In genomic region chr12:64181504-64182291, GRCh38 we compare ENCODE assay signal across 8 cellular contexts. TPM values are rescaled to one million over a fixed set of nuclear protein-coding genes. Genes with fewer than 3 reads are reported as not detected.
DNase-seq lines count a peak whose midpoint lies in the region; ATAC-seq and TF ChIP-seq lines count a peak whose summit lies in the region.

No MANE protein-coding gene starts in this region.

- no peaks in the 10 kb centered on the region for H3K27me3 Mint-ChIP-seq in naive thymus-derived CD8-positive, alpha-beta T cell

- H3K9me3 ChIP-seq in lower lobe of right lung: no peaks in the 10 kb centered on the region

- no peaks in the 10 kb centered on the region for H3K27me3 ChIP-seq in lower lobe of right lung (ENCODE audit: low read depth)

- H3K4me3 Mint-ChIP-seq in naive thymus-derived CD8-positive, alpha-beta T cell: no peak overlapping the region

- ATAC-seq in lower lobe of right lung: peak; percentile 78 to 85
- no peak for ATAC-seq in GM19023 (IDR thresholded peaks at IDR 0.05; ENCODE audit: unreplicated experiment)
- ATAC-seq in naive thymus-derived CD8-positive, alpha-beta T cell: no peak

- H3K4me1 ChIP-seq in lower lobe of right lung: peaks cover 12% of the 10 kb centered on the region

- H3K27ac ChIP-seq in lower lobe of right lung: no peak overlapping the region

- intact Hi-C loops in lower lobe of right lung (cut with DNase I): loop anchor here (10.0 kb wide), 1 partner anchor 337 kb away; the partner anchor contains the start of gene SRGAP1

- H3K27ac Mint-ChIP-seq in naive thymus-derived CD8-positive, alpha-beta T cell: no peak overlapping the region

- TF ChIP-seq CTCF in choroid plexus epithelial cell (conservative IDR thresholded peaks at IDR 0.05; ENCODE audit: low read depth, low read length): peak; percentile 72
- peak; percentile 66 for TF ChIP-seq CTCF in lower lobe of right lung (IDR thresholded peaks at IDR 0.05)

- POLR2A ChIA-PET in naive thymus-derived CD8-positive, alpha-beta T cell (lab: Charles Lee): no interaction called here

- peaks cover 0 to 3% (median 0%) of the 10 kb centered on the region in 9 donors for H3K9me3 Mint-ChIP-seq in naive thymus-derived CD8-positive, alpha-beta T cell

- peak; percentile 7 for DNase-seq in stimulated activated CD4-positive, alpha-beta T cell treated with anti-CD3 and anti-CD28 coated beads, Interleukin-1b, Interleukin-23, amount 100 ng/mL, for 48 hours
- no peak for DNase-seq in stimulated activated CD4-positive, alpha-beta T cell treated with anti-CD3 and anti-CD28 coated beads, Interleukin-2, amount 100 ng/mL, for 48 hours
- peak; percentile 40 to 70 for DNase-seq in NCI-H446 (lab: John Stamatoyannopoulos, UW)
- peak; percentile 95 for DNase-seq in choroid plexus epithelial cell (ENCODE audit: low read depth)
- no peak for DNase-seq in lower lobe of right lung
- peak; percentile 48 for DNase-seq in ureter (ENCODE audit: low spot score)
- DNase-seq in naive thymus-derived CD8-positive, alpha-beta T cell: no peak

- no peak overlapping the region for H3K4me3 ChIP-seq in choroid plexus epithelial cell (ENCODE audit: low read depth, low read length)
- H3K4me3 ChIP-seq in lower lobe of right lung: no peak overlapping the region

- no peaks in the 10 kb centered on the region for H3K36me3 ChIP-seq in lower lobe of right lung

- peaks cover 0 to 3% (median 0%) of the 10 kb centered on the region in 4 donors for H3K4me1 Mint-ChIP-seq in naive thymus-derived CD8-positive, alpha-beta T cell

- peaks cover 8 to 23% (median 20%) of the 10 kb centered on the region in 3 donors for H3K36me3 Mint-ChIP-seq in naive thymus-derived CD8-positive, alpha-beta T cell

RNA-seq across cellular contexts. Expression of gene KICS2, which starts 40.4 kb away (rescaled TPM):
- 8.6 TPM for total RNA-seq in lower lobe of right lung
- 17.2 TPM for total RNA-seq in ureter
- 10 to 100 TPM; 24.4 to 25.3 TPM for total RNA-seq in naive thymus-derived CD8-positive, alpha-beta T cell
- polyA plus RNA-seq in naive thymus-derived CD8-positive, alpha-beta T cell: 10 to 100 TPM in 2 of 3 donors, 1 to 10 TPM in 1; 9.8 to 14.3 (median 10.5) TPM

Comparison
In these comparisons a context has a peak if more than half of its experiments do, and no peak if none do; other contexts are left out.
1. DNase-seq: peak in stimulated activated CD4-positive, alpha-beta T cell treated with anti-CD3 and anti-CD28 coated beads, Interleukin-1b, Interleukin-23, amount 100 ng/mL, for 48 hours (single experiment), NCI-H446 (2 of 2), choroid plexus epithelial cell (single experiment) and ureter (single experiment); none in stimulated activated CD4-positive, alpha-beta T cell treated with anti-CD3 and anti-CD28 coated beads, Interleukin-2, amount 100 ng/mL, for 48 hours (0 of 2), lower lobe of right lung (single experiment) and naive thymus-derived CD8-positive, alpha-beta T cell (0 of 10).
2. ATAC-seq: peak in lower lobe of right lung (2 of 2); none in GM19023 (single experiment) and naive thymus-derived CD8-positive, alpha-beta T cell (0 of 2).